ENCODE assay signal across 16 cellular contexts in the genomic region with DNA sequence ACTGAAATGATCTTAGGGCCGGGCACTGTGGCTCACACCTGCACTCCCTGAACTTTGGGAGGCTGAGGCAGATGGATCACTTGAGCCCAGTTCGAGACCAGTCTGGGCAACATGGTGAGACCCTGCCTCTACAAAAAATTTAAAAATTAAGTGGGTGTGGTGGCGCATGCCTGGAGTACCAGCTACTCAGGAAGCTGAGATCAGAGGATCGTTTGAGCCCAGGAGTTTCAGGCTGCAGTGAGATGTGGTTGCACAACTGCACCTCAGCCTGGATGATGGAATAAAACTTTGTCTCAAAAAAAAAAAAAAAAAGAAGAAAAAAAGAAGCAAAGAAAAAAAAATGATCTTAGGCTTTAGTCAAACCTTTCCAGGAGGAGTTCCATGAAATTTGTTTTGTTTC. TPM values are rescaled to one million over a fixed set of nuclear protein-coding genes. Genes with fewer than 3 reads are reported as not detected.
DNase-seq lines count a peak whose midpoint lies in the region; ATAC-seq and TF ChIP-seq lines count a peak whose summit lies in the region.
"Had no signal": no experiment of that assay in that cellular context is flagged by ENCODE, and none has a peak within 500 bp of the region (broad histone marks: within the 10 kb centered on the region; RNA-seq: fewer than 3 reads in every experiment).

No MANE protein-coding gene starts in this region.

- H3K27me3 Mint-ChIP-seq in naive B cell (no peaks in the 10 kb centered on the region), T-cell (peaks cover 2 to 4% of the 10 kb centered on the region in 2 donors)

- no peak overlapping the region for H3K4me3 ChIP-seq in cardiac muscle cell
- no peak overlapping the region for H3K4me3 ChIP-seq in Peyer's patch
- H3K4me3 ChIP-seq: SJSA1 had no signal

- ATAC-seq in Right ventricle myocardium inferior (no peak), naive B cell (ENCODE audit: low read depth in 2 of 2) (no peak), T-cell (replicated peaks in 1 of 4) (no peak)

- DNase-seq in cardiac muscle cell (ENCODE audit: low read depth in 1 of 2, low spot score in 1 of 2) (no peak), Right ventricle myocardium inferior (ENCODE audit: missing footprints) (no peak), naive B cell (no peak), NCI-H1930 (lab: John Stamatoyannopoulos, UW) (no peak), T-cell (no peak), Peyer's patch (no peak), NCI-H69 (lab: John Stamatoyannopoulos, UW) (no peak)
- DNase-seq: C1 segment of cervical spinal cord, GF-D8, GOT3, KG1, NCI-H1105, NCI-H1694, NCI-H526 treated with DMSO at 0.1 percent for 48 hours had no signal

- H3K4me1 Mint-ChIP-seq in naive B cell: peaks cover 34 to 75% (median 47%) of the 10 kb centered on the region in 3 donors
- no peaks in the 10 kb centered on the region for H3K4me1 Mint-ChIP-seq in T-cell

- TF ChIP-seq POLR2A in Peyer's patch (IDR thresholded peaks at IDR 0.05): no peak

- H3K4me1 ChIP-seq in cardiac muscle cell (ENCODE audit: low read depth) (peaks cover 48% of the 10 kb centered on the region), Peyer's patch (peaks cover 0 to 9% (median 0%) of the 10 kb centered on the region in 4 donors)

- H3K27me3 ChIP-seq in cardiac muscle cell (no peaks in the 10 kb centered on the region), Peyer's patch (no peaks in the 10 kb centered on the region)
- H3K27me3 ChIP-seq: SJSA1 had no signal

- POLR2A ChIA-PET in T-cell (lab: Charles Lee): no interaction called here

- peak overlapping the region; percentile 88 for H3K27ac ChIP-seq in cardiac muscle cell
- H3K27ac ChIP-seq in angular gyrus (ENCODE audit: low read depth, low read length): peak overlapping the region; percentile 13
- H3K27ac ChIP-seq in Peyer's patch: no peak overlapping the region
- H3K27ac ChIP-seq: SJSA1 had no signal

- CTCF ChIA-PET in T-cell (lab: Charles Lee): no interaction called here

- no peaks in the 10 kb centered on the region for H3K9me3 ChIP-seq in cardiac muscle cell (ENCODE audit: low read depth)
- no peaks in the 10 kb centered on the region for H3K9me3 ChIP-seq in Peyer's patch
- H3K9me3 ChIP-seq: SJSA1 had no signal

- H3K36me3 ChIP-seq in cardiac muscle cell: no peaks in the 10 kb centered on the region
- H3K36me3 ChIP-seq in Peyer's patch: no peaks in the 10 kb centered on the region
- H3K36me3 ChIP-seq: SJSA1 had no signal

- H3K9me3 Mint-ChIP-seq in naive B cell (no peaks in the 10 kb centered on the region), T-cell (no peaks in the 10 kb centered on the region)

- TF ChIP-seq CTCF in cardiac muscle cell (IDR thresholded peaks at IDR 0.05; ENCODE audit: low read depth, low read length) (no peak), Peyer's patch (IDR thresholded peaks at IDR 0.05) (no peak)

- intact Hi-C loops in Right ventricle myocardium inferior (cut with DNase I): no loop called here

- H3K4me3 Mint-ChIP-seq in naive B cell: no peak overlapping the region
- H3K4me3 Mint-ChIP-seq in T-cell: no peak overlapping the region

- H3K27ac Mint-ChIP-seq in naive B cell (peak overlapping the region; percentile 75 to 94 (median 84)), T-cell (no peak overlapping the region)

- H3K36me3 Mint-ChIP-seq in naive B cell (peaks cover 14 to 18% of the 10 kb centered on the region in 2 donors), T-cell (no peaks in the 10 kb centered on the region)

RNA-seq across cellular contexts. Expression of a gene that starts 41.8 kb away (rescaled TPM):
- total RNA-seq in cardiac muscle cell (95.3 and 175 TPM in 2 replicates), Right ventricle myocardium inferior (46.7 TPM), T-cell (1 to 10 TPM; 2.5 to 9.4 (median 4.4) TPM), Peyer's patch (100 to 1,000 TPM in 1 of 4 donors, 10 to 100 TPM in 2, 1 to 10 TPM in 1; 5.4 to 137 (median 14.4) TPM)
- polyA plus RNA-seq in cardiac muscle cell (107 and 137 TPM in 2 replicates), naive B cell (ENCODE audit: low read depth in 6 of 6) (100 to 1,000 TPM; 402 to 547 (median 433) TPM)

Comparison
In these comparisons a context has a peak if more than half of its experiments do, and no peak if none do; other contexts are left out.
1. H3K27ac ChIP-seq: peak in cardiac muscle cell (single experiment) and angular gyrus (single experiment); none in Peyer's patch (0 of 4).
2. H3K27ac Mint-ChIP-seq: peak in naive B cell (6 of 6); none in T-cell (0 of 2).